Comparison of ENCODE assay signal across 16 cellular contexts in genomic region chr18:68817584-68817983, GRCh38.
"Had no signal": no experiment of that assay in that cellular context is flagged by ENCODE, and none has a peak within 500 bp of the region (broad histone marks: within the 10 kb centered on the region; RNA-seq: fewer than 3 reads in every experiment).

No MANE protein-coding gene starts in this region.

- H3K4me1 ChIP-seq: gastrocnemius medialis had no signal

- H3K36me3 ChIP-seq: gastrocnemius medialis, heart right ventricle, tibial nerve, WERI-Rb-1 had no signal

- H3K4me3 ChIP-seq: gastrocnemius medialis, heart right ventricle, tibial nerve had no signal

- H3K27ac ChIP-seq: gastrocnemius medialis, tibial nerve, WERI-Rb-1 had no signal

- ATAC-seq: activated CD8-positive, alpha-beta T cell treated with anti-CD3 and anti-CD28 coated beads, Interleukin-2, amount 10 ng/mL, durations not matched to agents 7 days and 5 days; activated naive CD8-positive, alpha-beta T cell treated with anti-CD3 and anti-CD28 coated beads, Interleukin-2, amount 50 U/mL, for 24 hours; gastrocnemius medialis; left ventricle myocardium superior; stimulated activated memory B cell treated with anti-CD40 and anti-IgM and Interleukin-4, amounts not matched to agents 10 μg/mL and 1 μg/mL and 100 μg/mL, for 72 hours had no signal

- H3K27me3 ChIP-seq: gastrocnemius medialis, heart right ventricle, tibial nerve had no signal

- H3K9me3 ChIP-seq: gastrocnemius medialis, heart right ventricle, tibial nerve had no signal

- DNase-seq: activated CD4-positive, alpha-beta T cell treated with anti-CD3 and anti-CD28 coated beads for 4 hours; activated CD8-positive, alpha-beta T cell treated with anti-CD3 and anti-CD28 coated beads, Interleukin-2, amount 10 ng/mL, durations not matched to agents 7 days and 5 days; activated naive CD4-positive, alpha-beta T cell treated with Interleukin-2 at 50 U/mL for 16 hours; activated naive CD8-positive, alpha-beta T cell treated with anti-CD3 and anti-CD28 coated beads, Interleukin-2, amount 50 U/mL, for 24 hours; cerebellar nuclear complex; erythroblast; gastrocnemius medialis; heart right ventricle; islet precursor cell; left ventricle myocardium superior; mesendoderm; posterior cingulate gyrus; T-helper 1 cell; WERI-Rb-1 had no signal
